19 cellular contexts compared by ENCODE assay signal in the genomic region with DNA sequence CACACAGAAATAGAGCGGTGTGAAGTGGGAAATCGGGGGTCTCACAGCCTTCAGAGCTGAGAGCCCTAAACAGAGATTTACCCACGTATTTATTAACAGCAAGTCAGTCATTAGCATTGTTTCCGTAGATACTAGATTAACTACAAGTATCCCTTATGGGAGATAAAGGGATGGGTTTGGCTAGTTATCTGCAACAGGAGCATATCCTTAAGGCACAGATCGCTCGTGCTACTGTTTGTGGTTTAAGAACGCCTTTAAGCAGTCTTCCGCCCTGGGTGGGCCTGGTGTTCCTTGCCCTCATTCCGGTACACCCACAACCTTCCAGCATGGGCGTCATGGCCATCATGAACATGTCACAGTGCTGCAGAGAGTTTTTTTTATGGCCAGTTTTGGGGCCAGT. TPM values are rescaled to one million over a fixed set of nuclear protein-coding genes. Genes with fewer than 3 reads are reported as not detected.
DNase-seq lines count a peak whose midpoint lies in the region; ATAC-seq, FAIRE-seq and TF ChIP-seq lines count a peak whose summit lies in the region.
"Had no signal": no experiment of that assay in that cellular context is flagged by ENCODE, and none has a peak within 500 bp of the region (broad histone marks: within the 10 kb centered on the region; RNA-seq: fewer than 3 reads in every experiment).

No MANE protein-coding gene starts in this region.

- POLR2A ChIA-PET in HepG2 (lab: Yijun Ruan, JAX) (no interaction called here), K562 (lab: Yijun Ruan, JAX) (interaction anchor here (1.0 kb wide), 1 partner anchor 11 kb away, joined by 3 read pairs; no protein-coding TSS in a partner anchor)
- POLR2A ChIA-PET in naive thymus-derived CD4-positive, alpha-beta T cell (lab: Charles Lee): no interaction called here

- H3K9me3 Mint-ChIP-seq in naive thymus-derived CD4-positive, alpha-beta T cell: peaks cover 0 to 4% (median 0%) of the 10 kb centered on the region in 11 donors

- H3K27ac ChIP-seq in HepG2 (ENCODE audit: extremely low read length, insufficient read depth, low read length) (no peak overlapping the region), right lobe of liver (no peak overlapping the region), K562 (ENCODE audit: extremely low read depth, low read depth, low read length) (no peak overlapping the region)
- no peak overlapping the region for H3K27ac ChIP-seq in naive thymus-derived CD4-positive, alpha-beta T cell (ENCODE audit: low read depth, low read length)

- H3K27me3 ChIP-seq in HepG2 (ENCODE audit: control insufficient read depth in 1 of 2, insufficient read depth in 2 of 2, low read length in 2 of 2) (no peaks in the 10 kb centered on the region), right lobe of liver (no peaks in the 10 kb centered on the region), K562 (ENCODE audit: control insufficient read depth in 2 of 2, insufficient read depth in 2 of 2, low read length in 2 of 2) (no peaks in the 10 kb centered on the region)
- no peaks in the 10 kb centered on the region for H3K27me3 ChIP-seq in naive thymus-derived CD4-positive, alpha-beta T cell (ENCODE audit: control insufficient read depth in 2 of 2, insufficient read depth in 2 of 2, low read length in 2 of 2)

- H3K79me2 ChIP-seq in HepG2 (ENCODE audit: insufficient read depth, low read length): no peaks in the 10 kb centered on the region
- H3K79me2 ChIP-seq in K562 (ENCODE audit: control insufficient read depth, insufficient read depth, low read length): no peaks in the 10 kb centered on the region

- ATAC-seq in HepG2 (no peak), right lobe of liver (no peak), K562 (no peak), T-helper 17 cell (no peak)
- no peak for ATAC-seq in naive thymus-derived CD4-positive, alpha-beta T cell
- ATAC-seq: GM23338, HCT116 had no signal

- TF ChIP-seq POLR2A in HepG2 (IDR thresholded peaks at IDR 0.05; ENCODE audit: insufficient read depth in 1 of 2, low read depth in 2 of 2, low read length in 2 of 2): no peak
- TF ChIP-seq POLR2A in right lobe of liver (IDR thresholded peaks at IDR 0.05): no peak
- TF ChIP-seq POLR2A in K562 (conservative IDR thresholded peaks at IDR 0.05): no peak

- TF ChIP-seq RAD21 in HepG2 (CRISPR knock-in tag; IDR thresholded peaks at IDR 0.05): no peak
- no peak for TF ChIP-seq RAD21 in K562 (CRISPR knock-in tag; conservative IDR thresholded peaks at IDR 0.05 in 1 of 2, IDR thresholded peaks at IDR 0.05 in 1 of 2)

- H3K4me1 ChIP-seq in HepG2 (ENCODE audit: insufficient read depth, low read length): peaks cover 25% of the 10 kb centered on the region
- H3K4me1 ChIP-seq in right lobe of liver: no peaks in the 10 kb centered on the region
- H3K4me1 ChIP-seq in K562 (replicated peaks in 1 of 2; ENCODE audit: control insufficient read depth in 2 of 2, insufficient read depth in 2 of 2, low read length in 2 of 2): peaks cover 0 to 13% of the 10 kb centered on the region in 2 experiments; a peak in 3 of 5 replicates
- H3K4me1 ChIP-seq in naive thymus-derived CD4-positive, alpha-beta T cell (ENCODE audit: control insufficient read depth in 2 of 2, insufficient read depth in 2 of 2, low read length in 2 of 2): no peaks in the 10 kb centered on the region

- H3K36me3 ChIP-seq in HepG2 (replicated peaks in 1 of 2; ENCODE audit: control insufficient read depth in 1 of 2, insufficient read depth in 2 of 2, low read length in 2 of 2) (peaks cover 20 to 45% of the 10 kb centered on the region in 2 experiments), right lobe of liver (peaks cover 0 to 37% (median 7%) of the 10 kb centered on the region in 4 donors), K562 (ENCODE audit: control insufficient read depth, insufficient read depth, low read length) (peaks cover 37% of the 10 kb centered on the region)
- peaks cover 27 to 89% (median 39%) of the 10 kb centered on the region in 3 experiments for H3K36me3 ChIP-seq in naive thymus-derived CD4-positive, alpha-beta T cell (ENCODE audit: control insufficient read depth in 2 of 3, insufficient read depth in 3 of 3, low read length in 3 of 3)

- CTCF ChIA-PET in HepG2 (lab: Yijun Ruan, JAX; ENCODE audit: low intra/inter-chr PET ratio, low total read pairs) (no interaction called here), K562 (lab: Yijun Ruan, JAX; ENCODE audit: low intra/inter-chr PET ratio) (no interaction called here)
- CTCF ChIA-PET in naive thymus-derived CD4-positive, alpha-beta T cell (lab: Charles Lee): interaction anchor here (1.0 to 1.4 kb wide), 2 partner anchors 9 to 34 kb away, joined by 3 to 4 read pairs; no protein-coding TSS in a partner anchor

- H3K36me3 Mint-ChIP-seq in naive thymus-derived CD4-positive, alpha-beta T cell: peaks cover 21 to 50% (median 31%) of the 10 kb centered on the region in 5 donors
- H3K36me3 Mint-ChIP-seq in T-helper 17 cell (ENCODE audit: low read depth): no peaks in the 10 kb centered on the region

- TF ChIP-seq CTCF in HepG2 (CRISPR knock-in tag; IDR thresholded peaks at IDR 0.05) (no peak), right lobe of liver (IDR thresholded peaks at IDR 0.05) (no peak), K562 (IDR thresholded peaks at IDR 0.05 in 2 of 3, conservative IDR thresholded peaks at IDR 0.05 in 1 of 3; ENCODE audit: insufficient read depth in 2 of 3, low read depth in 1 of 3, low read length in 3 of 3) (no peak)

- no peak for DNase-seq in HepG2 (ENCODE audit: low spot score)
- no peak for DNase-seq in right lobe of liver
- DNase-seq in K562 (ENCODE audit: extremely low read depth in 1 of 4, low spot score in 3 of 4): no peak
- no peak for DNase-seq in naive thymus-derived CD4-positive, alpha-beta T cell
- DNase-seq in activated CD8-positive, alpha-beta memory T cell treated with anti-CD3 and anti-CD28 coated beads, Interleukin-2, amount 50 U/mL, for 48 hours: no peak
- DNase-seq in T-helper 17 cell: no peak
- DNase-seq in T-helper 9 cell: no peak
- DNase-seq: ACHN; COR-L47; GF-D8; NCI-H1105 treated with DMSO at 0.1 percent for 48 hours; NCI-H1694 treated with DMSO at 0.1 percent for 48 hours; NCI-H748 treated with DMSO at 0.1 percent for 48 hours; NK-92 treated with Interleukin-12 subunit alpha and Interleukin-12 subunit beta, amount 100 ng/mL, for 24 hours; Right ventricle myocardium superior had no signal

- H3K4me3 Mint-ChIP-seq in naive thymus-derived CD4-positive, alpha-beta T cell: no peak overlapping the region
- H3K4me3 Mint-ChIP-seq in T-helper 17 cell: no peak overlapping the region
- H3K4me3 Mint-ChIP-seq: GM23338 had no signal

- H3K27ac Mint-ChIP-seq in naive thymus-derived CD4-positive, alpha-beta T cell: peak overlapping the region in 7 of 9 donors; percentile 19 to 83 (median 63)
- H3K27ac Mint-ChIP-seq in T-helper 17 cell: no peak overlapping the region
- H3K27ac Mint-ChIP-seq: GM23338 had no signal

- peaks cover 0 to 5% (median 0%) of the 10 kb centered on the region in 7 donors for H3K4me1 Mint-ChIP-seq in naive thymus-derived CD4-positive, alpha-beta T cell
- H3K4me1 Mint-ChIP-seq in T-helper 17 cell: peaks cover 6% of the 10 kb centered on the region

- H3K9me1 ChIP-seq in K562 (ENCODE audit: control insufficient read depth, insufficient read depth, low read length): no peaks in the 10 kb centered on the region

- H2AFZ ChIP-seq in HepG2 (ENCODE audit: low read length) (no peak overlapping the region), K562 (ENCODE audit: low read depth, low read length) (no peak overlapping the region)
- H2AFZ ChIP-seq: GM23338 had no signal

- in situ Hi-C loops in HepG2 (cut with HindIII; ENCODE audit: extremely low pct_ligation_motif_present, low pct_unique_long_range_greater_than_20kb) (no loop called here), K562 (cut with MboI) (no loop called here)

- WGBS in HepG2 (ENCODE audit: low lambda C conversion rate): 96% methylated on average over 10 of the region's 10 CpGs
- 96% methylated on average over 9 of the region's 10 CpGs for WGBS in right lobe of liver (ENCODE audit: insufficient coverage, low coverage, low lambda C conversion rate, missing lambda C conversion rate)
- WGBS in K562 (ENCODE audit: insufficient coverage, low coverage, missing lambda C conversion rate): 85% methylated on average over 10 of the region's 10 CpGs

- H3K9ac ChIP-seq in HepG2 (ENCODE audit: insufficient read depth, low read depth, low read length) (no peak overlapping the region), K562 (ENCODE audit: insufficient read depth in 1 of 2, low read depth in 2 of 2, low read length in 2 of 2) (no peak overlapping the region)

- H3K9me3 ChIP-seq in HepG2 (ENCODE audit: low read length): peaks cover 7% of the 10 kb centered on the region; the same call in 1 of the 2 replicates
- no peaks in the 10 kb centered on the region for H3K9me3 ChIP-seq in right lobe of liver
- H3K9me3 ChIP-seq in K562 (replicated peaks; ENCODE audit: control insufficient read depth, insufficient read depth, low read depth, low read length): peaks cover 7% of the 10 kb centered on the region
- H3K9me3 ChIP-seq in naive thymus-derived CD4-positive, alpha-beta T cell (ENCODE audit: control insufficient read depth in 2 of 3, low read length in 3 of 3): no peaks in the 10 kb centered on the region
- no peaks in the 10 kb centered on the region for H3K9me3 ChIP-seq in T-helper 17 cell (ENCODE audit: control insufficient read depth, low read length, poor library complexity, severe bottlenecking)

- no peak for TF ChIP-seq EP300 in HepG2 (IDR thresholded peaks at IDR 0.05; ENCODE audit: low read depth in 2 of 2, low read length in 2 of 2)
- no peak for TF ChIP-seq EP300 in HepG2 (CRISPR knock-in tag; IDR thresholded peaks at IDR 0.05; ENCODE audit: borderline replicate concordance)
- no peak for TF ChIP-seq EP300 in K562 (IDR thresholded peaks at IDR 0.05; ENCODE audit: low read length)

- FAIRE-seq in HepG2 (lab: Jason Lieb, UNC) (no peak), K562 (lab: Jason Lieb, UNC) (no peak)
- FAIRE-seq: RCC 7860 had no signal

- H3K4me3 ChIP-seq in HepG2 (replicated peaks in 1 of 3; ENCODE audit: insufficient read depth in 1 of 3, low read depth in 2 of 3, low read length in 3 of 3) (no peak overlapping the region), right lobe of liver (no peak overlapping the region), K562 (no peak overlapping the region)
- no peak overlapping the region for H3K4me3 ChIP-seq in naive thymus-derived CD4-positive, alpha-beta T cell (ENCODE audit: low read length)
- H3K4me3 ChIP-seq: GM23338 had no signal

- intact Hi-C loops in HepG2 (cut with micrococcal nuclease; ENCODE audit: unreplicated experiment) (no loop called here), right lobe of liver (cut with DNase I) (no loop called here), K562 (cut with micrococcal nuclease) (no loop called here)
- intact Hi-C loops in naive thymus-derived CD4-positive, alpha-beta T cell (cut with micrococcal nuclease): no loop called here

- H3K4me2 ChIP-seq in HepG2 (ENCODE audit: low read depth, low read length) (no peak overlapping the region), K562 (ENCODE audit: insufficient read depth, low read length) (no peak overlapping the region)
- H3K4me2 ChIP-seq: GM23338 had no signal

- H3K27me3 Mint-ChIP-seq in naive thymus-derived CD4-positive, alpha-beta T cell: no peaks in the 10 kb centered on the region
- no peaks in the 10 kb centered on the region for H3K27me3 Mint-ChIP-seq in T-helper 17 cell

- BruUV-seq in HepG2 (replicated peaks; lab: Mats Ljungman, UMichigan) (no TSS peak), K562 (replicated peaks; lab: Mats Ljungman, UMichigan) (no TSS peak)

- H4K20me1 ChIP-seq in HepG2 (ENCODE audit: insufficient read depth, low read length): no peaks in the 10 kb centered on the region
- no peaks in the 10 kb centered on the region for H4K20me1 ChIP-seq in K562 (replicated peaks; ENCODE audit: control insufficient read depth, insufficient read depth, low read length)

RNA-seq across cellular contexts. Expression of a gene that starts 27.0 kb away (rescaled TPM):
- total RNA-seq in HepG2 (2016; rRNA removed; fragmentation: Illumina TruSeq; extraction: Trizol) (20.4 and 48.4 TPM in 2 replicates), right lobe of liver (10 to 100 TPM; 10.9 to 24.7 (median 15.7) TPM), K562 (2014; rRNA removed) (183 and 200 TPM in 2 replicates), K562 (2014; rRNA removed; fragmentation: Illumina TruSeq; extraction: Trizol) (30.2 and 33.0 TPM in 2 replicates), K562 (2015; rRNA removed; fragmentation: Illumina TruSeq; extraction: Trizol) (64.8 and 66.9 TPM in 2 replicates), K562 (2021) (304 and 351 TPM in 2 replicates), T-helper 17 cell (100 to 1,000 TPM; 609 to 822 TPM)
- total RNA-seq in HepG2 (2016; cell fraction: cytosol; rRNA removed; fragmentation: Illumina TruSeq; extraction: Trizol; ENCODE audit: low read depth): 21.4 and 23.6 TPM in 2 replicates
- total RNA-seq in HepG2 (2016; cell fraction: insoluble cytoplasmic fraction; rRNA removed; fragmentation: Illumina TruSeq; extraction: Trizol): 19.7 and 47.9 TPM in 2 replicates
- 29.0 and 34.4 TPM in 2 replicates for total RNA-seq in HepG2 (2016; cell fraction: membrane; rRNA removed; fragmentation: Illumina TruSeq; extraction: Trizol)
- 47.2 and 55.0 TPM in 2 replicates for total RNA-seq in HepG2 (2016; cell fraction: nucleus; rRNA removed; fragmentation: Illumina TruSeq; extraction: Trizol)
- polyA plus RNA-seq in HepG2 (2011; rRNA removed) (99.1 and 118 TPM in 2 replicates), K562 (2011; rRNA removed) (66.9 and 116 TPM in 2 replicates), K562 (2014; fragmentation: Illumina TruSeq; extraction: Trizol) (36.6 and 87.5 TPM in 2 replicates), K562 (2014; fragmentation: Nextera tagmentation; extraction: Ambion mirVana) (1 to 10 TPM; 4.1 to 8.2 TPM), K562 (2014; rRNA removed) (201 and 246 TPM in 2 replicates)
- 42.4 and 70.8 TPM in 2 replicates for polyA plus RNA-seq in HepG2 (2011; cell fraction: cytosol; rRNA removed)
- 648 and 982 TPM in 2 replicates for polyA plus RNA-seq in HepG2 (2011; cell fraction: nucleus; rRNA removed)
- polyA plus RNA-seq in HepG2 (2012): 45.7 and 50.3 TPM in 2 replicates
- polyA plus RNA-seq in HepG2 (2016; cell fraction: cytosol; fragmentation: Illumina TruSeq; extraction: Trizol; ENCODE audit: low read depth): 8.9 and 10.6 TPM in 2 replicates
- polyA plus RNA-seq in HepG2 (2016; cell fraction: insoluble cytoplasmic fraction; fragmentation: Illumina TruSeq; extraction: Trizol; ENCODE audit: low read depth): 16.1 and 17.9 TPM in 2 replicates
- 18.2 and 19.0 TPM in 2 replicates for polyA plus RNA-seq in HepG2 (2016; cell fraction: membrane; fragmentation: Illumina TruSeq; extraction: Trizol; ENCODE audit: low read depth)
- polyA plus RNA-seq in HepG2 (2016; cell fraction: nucleus; fragmentation: Illumina TruSeq; extraction: Trizol; ENCODE audit: insufficient read depth, low read depth): 126 and 147 TPM in 2 replicates
- 23.3 and 152 TPM in 2 replicates for polyA minus RNA-seq in HepG2 (2011; rRNA and poly(A)+ RNA removed; ENCODE audit: low replicate concordance)
- polyA minus RNA-seq in HepG2 (2011; cell fraction: cytosol; rRNA and poly(A)+ RNA removed): 48.9 and 63.1 TPM in 2 replicates
- polyA minus RNA-seq in HepG2 (2011; cell fraction: nucleus; rRNA and poly(A)+ RNA removed): 92.6 and 109 TPM in 2 replicates
- 470 and 1,385 TPM in 2 replicates for total RNA-seq in K562 (2011; cell fraction: chromatin; rRNA removed; ENCODE audit: low replicate concordance)
- total RNA-seq in K562 (2011; cell fraction: nucleolus; rRNA removed): 924 and 982 TPM in 2 replicates
- total RNA-seq in K562 (2011; cell fraction: nucleoplasm; rRNA removed): 574 and 584 TPM in 2 replicates
- 66.0 and 200 TPM in 2 replicates for polyA plus RNA-seq in K562 (2011; cell fraction: cytosol; rRNA removed)
- 537 and 1,067 TPM in 2 replicates for polyA plus RNA-seq in K562 (2011; cell fraction: nucleus; rRNA removed)
- 156 and 191 TPM in 2 replicates for polyA plus RNA-seq in K562 (2012)
- 21.1 and 34.2 TPM in 2 replicates for polyA minus RNA-seq in K562 (2011; rRNA and poly(A)+ RNA removed)
- polyA minus RNA-seq in K562 (2011; cell fraction: cytosol; rRNA and poly(A)+ RNA removed): 97.7 and 104 TPM in 2 replicates
- polyA minus RNA-seq in K562 (2011; cell fraction: nucleus; rRNA and poly(A)+ RNA removed): 176 and 224 TPM in 2 replicates
- total RNA-seq in naive thymus-derived CD4-positive, alpha-beta T cell: 100 to 1,000 TPM; 574 to 808 (median 773) TPM
- polyA plus RNA-seq in naive thymus-derived CD4-positive, alpha-beta T cell: 100 to 1,000 TPM; 165 to 247 TPM

RNA-seq across cellular contexts. Expression of a gene that starts 29.0 kb away (rescaled TPM):
- total RNA-seq in HepG2 (2016; rRNA removed; fragmentation: Illumina TruSeq; extraction: Trizol): 0.08 and 0.53 TPM in 2 replicates
- total RNA-seq in HepG2 (2016; cell fraction: cytosol; rRNA removed; fragmentation: Illumina TruSeq; extraction: Trizol; ENCODE audit: low read depth): 0.09 and 0.61 TPM in 2 replicates
- total RNA-seq in HepG2 (2016; cell fraction: insoluble cytoplasmic fraction; rRNA removed; fragmentation: Illumina TruSeq; extraction: Trizol): 0.04 and 0.65 TPM in 2 replicates
- 0.83 TPM in 2 replicates for total RNA-seq in HepG2 (2016; cell fraction: membrane; rRNA removed; fragmentation: Illumina TruSeq; extraction: Trizol)
- 0.85 and 1.9 TPM in 2 replicates for total RNA-seq in HepG2 (2016; cell fraction: nucleus; rRNA removed; fragmentation: Illumina TruSeq; extraction: Trizol)
- 7.8 and 11.1 TPM in 2 replicates for polyA plus RNA-seq in HepG2 (2011; rRNA removed)
- 5.7 and 7.7 TPM in 2 replicates for polyA plus RNA-seq in HepG2 (2011; cell fraction: cytosol; rRNA removed)
- polyA plus RNA-seq in HepG2 (2011; cell fraction: nucleus; rRNA removed): 35.7 and 61.8 TPM in 2 replicates
- polyA plus RNA-seq in HepG2 (2012): 5.3 and 8.8 TPM in 2 replicates
- 0.12 TPM in 1 of 2 replicates, not detected in the other for polyA plus RNA-seq in HepG2 (2016; cell fraction: cytosol; fragmentation: Illumina TruSeq; extraction: Trizol; ENCODE audit: low read depth)
- 0.13 and 0.74 TPM in 2 replicates for polyA plus RNA-seq in HepG2 (2016; cell fraction: insoluble cytoplasmic fraction; fragmentation: Illumina TruSeq; extraction: Trizol; ENCODE audit: low read depth)
- 0.10 and 0.13 TPM in 2 replicates for polyA plus RNA-seq in HepG2 (2016; cell fraction: membrane; fragmentation: Illumina TruSeq; extraction: Trizol; ENCODE audit: low read depth)
- polyA plus RNA-seq in HepG2 (2016; cell fraction: nucleus; fragmentation: Illumina TruSeq; extraction: Trizol; ENCODE audit: insufficient read depth, low read depth): 0.76 and 1.7 TPM in 2 replicates
- polyA minus RNA-seq in HepG2 (2011; rRNA and poly(A)+ RNA removed; ENCODE audit: low replicate concordance): 0.51 and 13.2 TPM in 2 replicates
- polyA minus RNA-seq in HepG2 (2011; cell fraction: cytosol; rRNA and poly(A)+ RNA removed): 4.5 and 4.8 TPM in 2 replicates
- 12.2 and 14.3 TPM in 2 replicates for polyA minus RNA-seq in HepG2 (2011; cell fraction: nucleus; rRNA and poly(A)+ RNA removed)
- total RNA-seq in right lobe of liver: 1 to 10 TPM; 2.4 to 7.2 (median 4.8) TPM
- total RNA-seq in K562 (2011; cell fraction: chromatin; rRNA removed; ENCODE audit: low replicate concordance): 23.0 and 64.6 TPM in 2 replicates
- total RNA-seq in K562 (2011; cell fraction: nucleolus; rRNA removed): 33.3 and 43.0 TPM in 2 replicates
- 24.9 and 26.8 TPM in 2 replicates for total RNA-seq in K562 (2011; cell fraction: nucleoplasm; rRNA removed)
- total RNA-seq in K562 (2014; rRNA removed): 4.8 TPM in 2 replicates
- 1.0 and 1.3 TPM in 2 replicates for total RNA-seq in K562 (2014; rRNA removed; fragmentation: Illumina TruSeq; extraction: Trizol)
- 1.3 TPM in 2 replicates for total RNA-seq in K562 (2015; rRNA removed; fragmentation: Illumina TruSeq; extraction: Trizol)
- total RNA-seq in K562 (2021): 8.3 and 10.3 TPM in 2 replicates
- polyA plus RNA-seq in K562 (2011; rRNA removed): 3.5 and 6.1 TPM in 2 replicates
- polyA plus RNA-seq in K562 (2011; cell fraction: cytosol; rRNA removed): 1.9 and 10.1 TPM in 2 replicates
- polyA plus RNA-seq in K562 (2011; cell fraction: nucleus; rRNA removed): 15.8 and 47.9 TPM in 2 replicates
- 7.4 and 8.2 TPM in 2 replicates for polyA plus RNA-seq in K562 (2012)
- polyA plus RNA-seq in K562 (2014; fragmentation: Illumina TruSeq; extraction: Trizol): 2.8 and 5.7 TPM in 2 replicates
- under 1 TPM; 0.13 to 0.21 TPM for polyA plus RNA-seq in K562 (2014; fragmentation: Nextera tagmentation; extraction: Ambion mirVana)
- polyA plus RNA-seq in K562 (2014; rRNA removed): 4.1 and 10.9 TPM in 2 replicates
- 2.4 and 2.5 TPM in 2 replicates for polyA minus RNA-seq in K562 (2011; rRNA and poly(A)+ RNA removed)
- polyA minus RNA-seq in K562 (2011; cell fraction: cytosol; rRNA and poly(A)+ RNA removed): 2.2 and 4.6 TPM in 2 replicates
- polyA minus RNA-seq in K562 (2011; cell fraction: nucleus; rRNA and poly(A)+ RNA removed): 9.6 and 12.8 TPM in 2 replicates
- total RNA-seq in naive thymus-derived CD4-positive, alpha-beta T cell: 100 to 1,000 TPM; 423 to 593 (median 509) TPM
- polyA plus RNA-seq in naive thymus-derived CD4-positive, alpha-beta T cell: 100 to 1,000 TPM in 1 of 2 donors, 10 to 100 TPM in 1; 94.4 to 217 TPM
- total RNA-seq in T-helper 17 cell: 100 to 1,000 TPM; 352 to 481 TPM

RNA-seq across cellular contexts. Expression of a gene that starts 44.6 kb away (rescaled TPM):
- total RNA-seq in HepG2 (2016; rRNA removed; fragmentation: Illumina TruSeq; extraction: Trizol) (0.22 and 1.7 TPM in 2 replicates), right lobe of liver (not detected), K562 (2014; rRNA removed) (16.8 and 17.3 TPM in 2 replicates), K562 (2014; rRNA removed; fragmentation: Illumina TruSeq; extraction: Trizol) (7.1 and 7.5 TPM in 2 replicates), K562 (2015; rRNA removed; fragmentation: Illumina TruSeq; extraction: Trizol) (4.0 and 5.8 TPM in 2 replicates), K562 (2021) (16.4 and 18.9 TPM in 2 replicates), T-helper 17 cell (not detected)
- total RNA-seq in HepG2 (2016; cell fraction: cytosol; rRNA removed; fragmentation: Illumina TruSeq; extraction: Trizol; ENCODE audit: low read depth): 0.51 and 0.88 TPM in 2 replicates
- total RNA-seq in HepG2 (2016; cell fraction: insoluble cytoplasmic fraction; rRNA removed; fragmentation: Illumina TruSeq; extraction: Trizol): 0.84 and 0.86 TPM in 2 replicates
- 1.1 and 1.2 TPM in 2 replicates for total RNA-seq in HepG2 (2016; cell fraction: membrane; rRNA removed; fragmentation: Illumina TruSeq; extraction: Trizol)
- total RNA-seq in HepG2 (2016; cell fraction: nucleus; rRNA removed; fragmentation: Illumina TruSeq; extraction: Trizol): 0.38 and 2.4 TPM in 2 replicates
- polyA plus RNA-seq in HepG2 (2011; rRNA removed) (1.9 and 2.8 TPM in 2 replicates), K562 (2011; rRNA removed) (15.9 and 16.2 TPM in 2 replicates), K562 (2014; fragmentation: Illumina TruSeq; extraction: Trizol) (14.3 and 20.0 TPM in 2 replicates), K562 (2014; fragmentation: Nextera tagmentation; extraction: Ambion mirVana) (1 to 10 TPM; 4.1 to 7.7 TPM), K562 (2014; rRNA removed) (16.4 and 19.9 TPM in 2 replicates)
- 1.1 and 1.8 TPM in 2 replicates for polyA plus RNA-seq in HepG2 (2011; cell fraction: cytosol; rRNA removed)
- 5.8 and 10.0 TPM in 2 replicates for polyA plus RNA-seq in HepG2 (2011; cell fraction: nucleus; rRNA removed)
- polyA plus RNA-seq in HepG2 (2012): 1.5 and 2.2 TPM in 2 replicates
- polyA plus RNA-seq in HepG2 (2016; cell fraction: cytosol; fragmentation: Illumina TruSeq; extraction: Trizol; ENCODE audit: low read depth): 0.23 and 0.46 TPM in 2 replicates
- 0.60 TPM in 1 of 2 replicates, not detected in the other for polyA plus RNA-seq in HepG2 (2016; cell fraction: insoluble cytoplasmic fraction; fragmentation: Illumina TruSeq; extraction: Trizol; ENCODE audit: low read depth)
- 0.59 and 1.1 TPM in 2 replicates for polyA plus RNA-seq in HepG2 (2016; cell fraction: membrane; fragmentation: Illumina TruSeq; extraction: Trizol; ENCODE audit: low read depth)
- 2.4 and 2.9 TPM in 2 replicates for polyA plus RNA-seq in HepG2 (2016; cell fraction: nucleus; fragmentation: Illumina TruSeq; extraction: Trizol; ENCODE audit: insufficient read depth, low read depth)
- polyA minus RNA-seq in HepG2 (2011; rRNA and poly(A)+ RNA removed; ENCODE audit: low replicate concordance): 0.72 TPM in 1 of 2 replicates, not detected in the other
- not detected in 2 replicates for polyA minus RNA-seq in HepG2 (2011; cell fraction: cytosol; rRNA and poly(A)+ RNA removed)
- 1.5 and 3.1 TPM in 2 replicates for polyA minus RNA-seq in HepG2 (2011; cell fraction: nucleus; rRNA and poly(A)+ RNA removed)
- total RNA-seq in K562 (2011; cell fraction: chromatin; rRNA removed; ENCODE audit: low replicate concordance): 66.4 and 86.5 TPM in 2 replicates
- 51.9 and 66.7 TPM in 2 replicates for total RNA-seq in K562 (2011; cell fraction: nucleolus; rRNA removed)
- 36.2 and 47.7 TPM in 2 replicates for total RNA-seq in K562 (2011; cell fraction: nucleoplasm; rRNA removed)
- 11.8 and 31.5 TPM in 2 replicates for polyA plus RNA-seq in K562 (2011; cell fraction: cytosol; rRNA removed)
- polyA plus RNA-seq in K562 (2011; cell fraction: nucleus; rRNA removed): 30.9 and 68.9 TPM in 2 replicates
- polyA plus RNA-seq in K562 (2012): 4.7 and 6.4 TPM in 2 replicates
- polyA minus RNA-seq in K562 (2011; rRNA and poly(A)+ RNA removed): 2.7 and 10.0 TPM in 2 replicates
- polyA minus RNA-seq in K562 (2011; cell fraction: cytosol; rRNA and poly(A)+ RNA removed): 6.5 and 11.1 TPM in 2 replicates
- polyA minus RNA-seq in K562 (2011; cell fraction: nucleus; rRNA and poly(A)+ RNA removed): 5.6 and 11.8 TPM in 2 replicates
- total RNA-seq in naive thymus-derived CD4-positive, alpha-beta T cell: 1 to 10 TPM in 1 of 5 experiments, under 1 TPM in 1, not detected in 3; 0.10 to 1.0 TPM
- not detected for polyA plus RNA-seq in naive thymus-derived CD4-positive, alpha-beta T cell
- total RNA-seq: GM23338, NCI-H460, Right ventricle myocardium superior had no signal
- polyA plus RNA-seq: GM23338 had no signal

Comparison
In these comparisons a context has a peak if more than half of its experiments do, and no peak if none do; other contexts are left out.
1. RNA of a gene that starts 29.0 kb away (total RNA-seq): 423 to 593 TPM in naive thymus-derived CD4-positive, alpha-beta T cell and 352 to 481 TPM in T-helper 17 cell; 2.4 to 7.2 TPM in right lobe of liver, 1.0 to 64.6 TPM in K562 and 0.04 to 1.9 TPM in HepG2; every median in the first group is over 4 times any median in the second.